1 cellular context compared by ENCODE assay signal in genomic region chr2:166057363-166058169, GRCh38.
TF ChIP-seq lines count a peak whose summit lies in the region.

No MANE protein-coding gene starts in this region.

TF ChIP-seq in K562, 482 proteins besides CTCF, POLR2A, EP300 and RAD21 (continued from another document):
- TF ChIP-seq, protein P1, sequence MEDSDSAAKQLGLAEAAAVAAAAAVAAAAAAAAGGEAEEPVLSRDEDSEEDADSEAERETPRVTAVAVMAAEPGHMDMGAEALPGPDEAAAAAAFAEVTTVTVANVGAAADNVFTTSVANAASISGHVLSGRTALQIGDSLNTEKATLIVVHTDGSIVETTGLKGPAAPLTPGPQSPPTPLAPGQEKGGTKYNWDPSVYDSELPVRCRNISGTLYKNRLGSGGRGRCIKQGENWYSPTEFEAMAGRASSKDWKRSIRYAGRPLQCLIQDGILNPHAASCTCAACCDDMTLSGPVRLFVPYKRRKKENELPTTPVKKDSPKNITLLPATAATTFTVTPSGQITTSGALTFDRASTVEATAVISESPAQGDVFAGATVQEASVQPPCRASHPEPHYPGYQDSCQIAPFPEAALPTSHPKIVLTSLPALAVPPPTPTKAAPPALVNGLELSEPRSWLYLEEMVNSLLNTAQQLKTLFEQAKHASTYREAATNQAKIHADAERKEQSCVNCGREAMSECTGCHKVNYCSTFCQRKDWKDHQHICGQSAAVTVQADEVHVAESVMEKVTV (CRISPR knock-in tag; IDR thresholded peaks at IDR 0.05), result 0 out of 2 replicates have a peak, but pooled peaks have one; percentile 30
TF ChIP-seq in K562: peak in this region for 4.
